Comparison of ENCODE assay signal across 8 cellular contexts in genomic region chr4:182938213-182938645, GRCh38. TPM values are rescaled to one million over a fixed set of nuclear protein-coding genes. Genes with fewer than 3 reads are reported as not detected.
DNase-seq lines count a peak whose midpoint lies in the region; ATAC-seq, FAIRE-seq and TF ChIP-seq lines count a peak whose summit lies in the region.

No MANE protein-coding gene starts in this region.

- H3K36me3 ChIP-seq in ACC112 (ENCODE audit: insufficient read depth, low read length) (no peaks in the 10 kb centered on the region), HepG2 (replicated peaks in 1 of 2; ENCODE audit: control insufficient read depth in 1 of 2, insufficient read depth in 2 of 2, low read length in 2 of 2) (no peaks in the 10 kb centered on the region)

- no peaks in the 10 kb centered on the region for H3K79me2 ChIP-seq in ACC112 (ENCODE audit: control insufficient read depth, insufficient read depth, low read length, unreplicated experiment)
- H3K79me2 ChIP-seq in HepG2 (ENCODE audit: insufficient read depth, low read length): no peaks in the 10 kb centered on the region

- BruUV-seq in HepG2 (replicated peaks; lab: Mats Ljungman, UMichigan): no TSS peak

- 2% methylated on average over 8 of the region's 14 CpGs for WGBS in HepG2 (ENCODE audit: low lambda C conversion rate)

- H2AFZ ChIP-seq in ACC112 (ENCODE audit: low read length, unreplicated experiment) (peak overlapping the region; percentile 77), HepG2 (ENCODE audit: low read length) (peak overlapping the region; percentile 78)

- intact Hi-C loops in HepG2 (cut with micrococcal nuclease; ENCODE audit: unreplicated experiment): loop anchor here (1.0 to 2.0 kb wide), 3 partner anchors 135 to 469 kb away; no protein-coding TSS in a partner anchor

- H3K27ac ChIP-seq in ACC112 (ENCODE audit: low read depth, low read length) (no peak overlapping the region), HepG2 (ENCODE audit: extremely low read length, insufficient read depth, low read length) (no peak overlapping the region)

- CTCF ChIA-PET in HepG2 (lab: Yijun Ruan, JAX; ENCODE audit: low intra/inter-chr PET ratio, low total read pairs): interaction anchor here (1.3 to 2.4 kb wide), 5 partner anchors 311 to 469 kb away, joined by 3 to 48 read pairs (median 4); no protein-coding TSS in a partner anchor

- peak overlapping the region; percentile 76 for H3K4me2 ChIP-seq in HepG2 (ENCODE audit: low read depth, low read length)

- no peaks in the 10 kb centered on the region for H4K20me1 ChIP-seq in HepG2 (ENCODE audit: insufficient read depth, low read length)

- no peak overlapping the region for H3K9ac ChIP-seq in HepG2 (ENCODE audit: insufficient read depth, low read depth, low read length)

- TF ChIP-seq CTCF in HepG2 (CRISPR knock-in tag; IDR thresholded peaks at IDR 0.05): peak; percentile 96

- peak; percentile 91 for ATAC-seq in GM18505 (IDR thresholded peaks at IDR 0.05; ENCODE audit: unreplicated experiment)
- peak; percentile 98 for ATAC-seq in HG02884 (IDR thresholded peaks at IDR 0.05; ENCODE audit: unreplicated experiment)
- peak; percentile 99 for ATAC-seq in HepG2

- in situ Hi-C loops in HepG2 (cut with HindIII; ENCODE audit: extremely low pct_ligation_motif_present, low pct_unique_long_range_greater_than_20kb): loop anchor here (5.0 to 10.0 kb wide), 2 partner anchors 324 to 457 kb away; no protein-coding TSS in a partner anchor

- TF ChIP-seq RAD21 in HepG2 (CRISPR knock-in tag; IDR thresholded peaks at IDR 0.05): peak; percentile 89

- POLR2A ChIA-PET in HepG2 (lab: Yijun Ruan, JAX): no interaction called here

- H3K27me3 ChIP-seq in ACC112 (ENCODE audit: insufficient read depth, low read length) (peaks cover 23% of the 10 kb centered on the region), HepG2 (ENCODE audit: control insufficient read depth in 1 of 2, insufficient read depth in 2 of 2, low read length in 2 of 2) (peaks cover 0 to 3% of the 10 kb centered on the region in 2 experiments; a peak in 1 of 5 replicates)

- FAIRE-seq in HepG2 (lab: Jason Lieb, UNC): peak; percentile 56

- TF ChIP-seq POLR2A in GM18505 (IDR thresholded peaks at IDR 0.05; ENCODE audit: borderline replicate concordance, extremely low read depth, insufficient read depth, insufficient read length) (no peak), HepG2 (IDR thresholded peaks at IDR 0.05; ENCODE audit: insufficient read depth in 1 of 2, low read depth in 2 of 2, low read length in 2 of 2) (no peak)

- DNase-seq in NCI-H2107 treated with DMSO at 0.1 percent for 48 hours (lab: John Stamatoyannopoulos, UW; ENCODE audit: unreplicated experiment): peak; percentile 32
- DNase-seq in activated CD4-positive, CD25-positive, alpha-beta regulatory T cell treated with anti-CD3 and anti-CD28 coated beads, Interleukin-2, amount 50 U/mL, for 16 hours (ENCODE audit: low read depth, low spot score): peak; percentile 32
- peak; percentile 36 for DNase-seq in central memory CD4-positive, alpha-beta T cell
- peak; percentile 47 for DNase-seq in HepG2 (ENCODE audit: low spot score)
- peak; percentile 20 to 35 (median 29) for DNase-seq in stimulated activated CD4-positive, alpha-beta T cell treated with anti-CD3 and anti-CD28 coated beads, TNF-alpha, amount 100 ng/mL, for 4 hours (ENCODE audit: low read depth in 3 of 3)

- H3K4me1 ChIP-seq in ACC112 (ENCODE audit: control insufficient read depth, insufficient read depth, low read length, unreplicated experiment) (no peaks in the 10 kb centered on the region), HepG2 (ENCODE audit: insufficient read depth, low read length) (no peaks in the 10 kb centered on the region)

- H3K4me3 ChIP-seq in ACC112 (ENCODE audit: low read depth, low read length) (0 out of 2 replicates have a peak overlapping the region, but pooled peaks have one; percentile 35), HepG2 (replicated peaks in 1 of 3; ENCODE audit: insufficient read depth in 1 of 3, low read depth in 2 of 3, low read length in 3 of 3) (peak overlapping the region in 1 of 3 experiments; percentile 48; a peak in 2 of 6 replicates)

- H3K9me3 ChIP-seq in HepG2 (ENCODE audit: low read length): no peaks in the 10 kb centered on the region

- TF ChIP-seq EP300 in HepG2 (IDR thresholded peaks at IDR 0.05; ENCODE audit: low read depth in 2 of 2, low read length in 2 of 2): no peak
- TF ChIP-seq EP300 in HepG2 (CRISPR knock-in tag; IDR thresholded peaks at IDR 0.05; ENCODE audit: borderline replicate concordance): no peak

TF ChIP-seq in HepG2, 621 proteins besides CTCF, POLR2A, EP300 and RAD21 (continues in another document):
- TF ChIP-seq ARID5B (CRISPR knock-in tag; IDR thresholded peaks at IDR 0.05) (peak; percentile 50; the same call in 1 of the 2 replicates), FOXP4 (CRISPR knock-in tag; IDR thresholded peaks at IDR 0.05) (peak; percentile 30; the same call in 1 of the 2 replicates), GLI4 (CRISPR knock-in tag; IDR thresholded peaks at IDR 0.05; ENCODE audit: borderline replicate concordance) (no peak), NCOA2 (CRISPR knock-in tag; IDR thresholded peaks at IDR 0.05) (peak; percentile 32; the same call in 1 of the 2 replicates)

RNA-seq across cellular contexts. Expression of gene DCTD, which starts 21.0 kb away (rescaled TPM):
- 67.2 and 85.1 TPM in 2 replicates for total RNA-seq in HepG2 (2016; rRNA removed; fragmentation: Illumina TruSeq; extraction: Trizol)
- 93.2 and 97.9 TPM in 2 replicates for total RNA-seq in HepG2 (2016; cell fraction: cytosol; rRNA removed; fragmentation: Illumina TruSeq; extraction: Trizol; ENCODE audit: low read depth)
- 65.6 and 88.0 TPM in 2 replicates for total RNA-seq in HepG2 (2016; cell fraction: insoluble cytoplasmic fraction; rRNA removed; fragmentation: Illumina TruSeq; extraction: Trizol)
- total RNA-seq in HepG2 (2016; cell fraction: membrane; rRNA removed; fragmentation: Illumina TruSeq; extraction: Trizol): 145 and 146 TPM in 2 replicates
- 60.7 and 77.4 TPM in 2 replicates for total RNA-seq in HepG2 (2016; cell fraction: nucleus; rRNA removed; fragmentation: Illumina TruSeq; extraction: Trizol)
- 94.2 and 95.3 TPM in 2 replicates for polyA plus RNA-seq in HepG2 (2011; rRNA removed)
- 90.5 and 102 TPM in 2 replicates for polyA plus RNA-seq in HepG2 (2011; cell fraction: cytosol; rRNA removed)
- 153 and 172 TPM in 2 replicates for polyA plus RNA-seq in HepG2 (2011; cell fraction: nucleus; rRNA removed)
- 117 and 124 TPM in 2 replicates for polyA plus RNA-seq in HepG2 (2012)
- 108 and 123 TPM in 2 replicates for polyA plus RNA-seq in HepG2 (2016; cell fraction: cytosol; fragmentation: Illumina TruSeq; extraction: Trizol; ENCODE audit: low read depth)
- polyA plus RNA-seq in HepG2 (2016; cell fraction: insoluble cytoplasmic fraction; fragmentation: Illumina TruSeq; extraction: Trizol; ENCODE audit: low read depth): 93.0 and 99.9 TPM in 2 replicates
- polyA plus RNA-seq in HepG2 (2016; cell fraction: membrane; fragmentation: Illumina TruSeq; extraction: Trizol; ENCODE audit: low read depth): 161 and 166 TPM in 2 replicates
- polyA plus RNA-seq in HepG2 (2016; cell fraction: nucleus; fragmentation: Illumina TruSeq; extraction: Trizol; ENCODE audit: insufficient read depth, low read depth): 128 and 143 TPM in 2 replicates
- polyA minus RNA-seq in HepG2 (2011; rRNA and poly(A)+ RNA removed; ENCODE audit: low replicate concordance): 48.3 and 75.7 TPM in 2 replicates
- 40.4 and 40.8 TPM in 2 replicates for polyA minus RNA-seq in HepG2 (2011; cell fraction: cytosol; rRNA and poly(A)+ RNA removed)
- 85.5 and 94.6 TPM in 2 replicates for polyA minus RNA-seq in HepG2 (2011; cell fraction: nucleus; rRNA and poly(A)+ RNA removed)
